Comparison of ENCODE assay signal across 13 cellular contexts in genomic region chr12:132422057-132423043, GRCh38.
DNase-seq lines count a peak whose midpoint lies in the region; ATAC-seq and TF ChIP-seq lines count a peak whose summit lies in the region.
"Had no signal": no experiment of that assay in that cellular context is flagged by ENCODE, and none has a peak within 500 bp of the region (broad histone marks: within the 10 kb centered on the region; RNA-seq: fewer than 3 reads in every experiment).

No MANE protein-coding gene starts in this region.

- WGBS in hepatocyte (ENCODE audit: low lambda C conversion rate, missing lambda C conversion rate): 52% methylated on average over 16 of the region's 16 CpGs

- H3K4me3 ChIP-seq in A673 (ENCODE audit: low read depth, low read length, poor library complexity, severe bottlenecking) (no peak overlapping the region), BE2C (ENCODE audit: low read depth, low read length) (no peak overlapping the region), PC-3 (ENCODE audit: low read length) (no peak overlapping the region), hepatocyte (no peak overlapping the region)
- H3K4me3 ChIP-seq: esophagus squamous epithelium had no signal

- H3K27me3 ChIP-seq in A673 (replicated peaks; ENCODE audit: insufficient read depth, low read depth, low read length, poor library complexity) (peaks cover 26% of the 10 kb centered on the region), BE2C (peaks cover 28% of the 10 kb centered on the region), PC-3 (ENCODE audit: low read length) (peaks cover 27% of the 10 kb centered on the region), hepatocyte (peaks cover 58% of the 10 kb centered on the region)

- 0 out of 2 replicates have a peak, but pooled peaks have one; percentile 16 for TF ChIP-seq CTCF in A673 (conservative IDR thresholded peaks at IDR 0.05; ENCODE audit: low read depth, low read length)
- peak; percentile 14 for TF ChIP-seq CTCF in BE2C (IDR thresholded peaks at IDR 0.05; ENCODE audit: low read depth, low read length)
- TF ChIP-seq CTCF in PC-3 (conservative IDR thresholded peaks at IDR 0.05; ENCODE audit: low read depth, low read length): 0 out of 2 replicates have a peak, but pooled peaks have one; percentile 12
- no peak for TF ChIP-seq CTCF in hepatocyte (IDR thresholded peaks at IDR 0.05; ENCODE audit: poor library complexity)

- H3K4me1 ChIP-seq in A673 (ENCODE audit: insufficient read depth, low read length, poor library complexity, severe bottlenecking) (peaks cover 29% of the 10 kb centered on the region), BE2C (no peaks in the 10 kb centered on the region), PC-3 (ENCODE audit: insufficient read depth, low read length) (no peaks in the 10 kb centered on the region), hepatocyte (ENCODE audit: insufficient read depth) (peaks cover 8% of the 10 kb centered on the region)

- intact Hi-C loops in A673 (cut with micrococcal nuclease; ENCODE audit: unreplicated experiment) (no loop called here), PC-3 (cut with micrococcal nuclease) (no loop called here)

- DNase-seq in A673 (ENCODE audit: low spot score): peak; percentile 32
- no peak for DNase-seq in BE2C
- DNase-seq in PC-3: no peak
- DNase-seq in hepatocyte (ENCODE audit: low spot score): no peak
- DNase-seq: Calu3, esophagus squamous epithelium, MM.1S, NCI-H446, substantia nigra had no signal

- no peak overlapping the region for H3K4me2 ChIP-seq in PC-3 (ENCODE audit: low read length)
- peak overlapping the region; percentile 12 for H3K4me2 ChIP-seq in hepatocyte

- no peaks in the 10 kb centered on the region for H3F3A ChIP-seq in PC-3 (ENCODE audit: low read length, unreplicated experiment)

- BruUV-seq in A673 (replicated peaks; lab: Mats Ljungman, UMichigan) (no TSS peak), PC-3 (replicated peaks; lab: Mats Ljungman, UMichigan) (no TSS peak)

- CTCF ChIA-PET in A673 (lab: Charles Lee): interaction anchor here (0.6 kb wide), 1 partner anchor 66 kb away, joined by 3 read pairs; no protein-coding TSS in a partner anchor
- CTCF ChIA-PET in PC-3 (lab: Charles Lee): no interaction called here

- H3K9me2 ChIP-seq in PC-3 (replicated peaks; ENCODE audit: low read length) (no peaks in the 10 kb centered on the region), hepatocyte (replicated peaks; ENCODE audit: insufficient read depth) (no peaks in the 10 kb centered on the region)

- H2AFZ ChIP-seq in PC-3 (ENCODE audit: low read length) (no peak overlapping the region), hepatocyte (no peak overlapping the region)

- no peaks in the 10 kb centered on the region for H3K36me3 ChIP-seq in A673 (ENCODE audit: insufficient read depth, low read length, poor library complexity, severe bottlenecking)
- no peaks in the 10 kb centered on the region for H3K36me3 ChIP-seq in BE2C
- no peaks in the 10 kb centered on the region for H3K36me3 ChIP-seq in PC-3 (ENCODE audit: low read depth, low read length)
- H3K36me3 ChIP-seq in hepatocyte (replicated peaks; ENCODE audit: insufficient read depth, low read depth): no peaks in the 10 kb centered on the region
- H3K36me3 ChIP-seq: esophagus squamous epithelium had no signal

- H3K9me3 ChIP-seq in A673 (ENCODE audit: low read depth, low read length, poor library complexity, severe bottlenecking): no peaks in the 10 kb centered on the region
- peaks cover 4% of the 10 kb centered on the region; the same call in 1 of the 2 replicates for H3K9me3 ChIP-seq in BE2C
- H3K9me3 ChIP-seq in PC-3 (ENCODE audit: low read length): no peaks in the 10 kb centered on the region
- H3K9me3 ChIP-seq in hepatocyte (ENCODE audit: low read depth): no peaks in the 10 kb centered on the region

- no peaks in the 10 kb centered on the region for H3K79me2 ChIP-seq in PC-3 (ENCODE audit: low read length)
- H3K79me2 ChIP-seq in hepatocyte: no peaks in the 10 kb centered on the region

- POLR2A ChIA-PET in A673 (lab: Charles Lee; ENCODE audit: low non-redundant PET) (no interaction called here), PC-3 (lab: Charles Lee; ENCODE audit: unreplicated experiment) (no interaction called here)

- no peak overlapping the region for H3K27ac ChIP-seq in A673 (ENCODE audit: low read depth, low read length, poor library complexity, severe bottlenecking)
- no peak overlapping the region for H3K27ac ChIP-seq in PC-3 (ENCODE audit: low read length)
- H3K27ac ChIP-seq in hepatocyte: no peak overlapping the region
- H3K27ac ChIP-seq: esophagus squamous epithelium had no signal

- ATAC-seq in PC-3 (peak; percentile 43), HG03565 (IDR thresholded peaks at IDR 0.05; ENCODE audit: unreplicated experiment) (no peak), GM21723 (IDR thresholded peaks at IDR 0.05; ENCODE audit: unreplicated experiment) (no peak), GM19455 (IDR thresholded peaks at IDR 0.05; ENCODE audit: unreplicated experiment) (no peak)
- ATAC-seq: sciatic nerve had no signal

- no peak overlapping the region for H3K9ac ChIP-seq in PC-3 (ENCODE audit: low read length)

- H4K20me1 ChIP-seq in PC-3 (ENCODE audit: low read length) (no peaks in the 10 kb centered on the region), hepatocyte (ENCODE audit: insufficient read depth, poor library complexity, severe bottlenecking) (no peaks in the 10 kb centered on the region)
